Comparison of ENCODE assay signal across 26 cellular contexts in the genomic region with DNA sequence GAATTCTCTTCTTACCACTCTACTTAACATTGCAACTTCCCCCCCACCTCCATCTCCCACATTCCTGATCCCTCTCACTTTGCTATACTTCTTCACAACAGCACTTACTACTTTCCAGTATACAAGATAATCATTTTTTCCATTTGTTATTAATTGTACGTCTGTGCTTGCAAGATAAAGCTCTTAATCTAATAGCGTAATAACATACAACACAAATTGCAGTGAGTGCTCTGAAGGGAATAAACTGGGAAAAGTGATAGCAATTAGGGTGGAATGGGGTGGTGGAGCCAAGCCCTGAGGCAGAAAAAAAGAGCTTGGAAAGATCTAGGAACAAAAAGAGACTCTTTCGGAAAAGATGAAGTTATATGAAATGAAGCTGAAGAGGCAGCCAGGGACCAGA.
"Had no signal": no experiment of that assay in that cellular context is flagged by ENCODE, and none has a peak within 500 bp of the region (broad histone marks: within the 10 kb centered on the region; RNA-seq: fewer than 3 reads in every experiment).

No MANE protein-coding gene starts in this region.

- H3K9me3 ChIP-seq: breast epithelium, esophagus muscularis mucosa, heart left ventricle, suprapubic skin, tibial artery, upper lobe of right lung had no signal

- H3K4me1 ChIP-seq: breast epithelium, esophagus muscularis mucosa, foreskin keratinocyte, suprapubic skin, upper lobe of right lung had no signal

- H3K27me3 ChIP-seq: breast epithelium, esophagus muscularis mucosa, foreskin keratinocyte, heart left ventricle, suprapubic skin, tibial artery, upper lobe of right lung had no signal

- H3K36me3 ChIP-seq: breast epithelium had no signal

- H3K4me3 ChIP-seq: breast epithelium, esophagus muscularis mucosa, heart left ventricle, suprapubic skin, tibial artery, upper lobe of right lung had no signal

- DNase-seq: activated CD8-positive, alpha-beta memory T cell treated with anti-CD3 and anti-CD28 coated beads, Interleukin-2, amount 10 ng/mL, durations not matched to agents 7 days and 5 days; activated CD8-positive, alpha-beta T cell treated with anti-CD3 and anti-CD28 coated beads, Interleukin-2, amount 10 ng/mL, durations not matched to agents 7 days and 5 days; activated effector memory CD4-positive, alpha-beta T cell treated with anti-CD3 and anti-CD28 coated beads, Interleukin-2, amount 50 U/mL, for 16 hours; activated naive CD4-positive, alpha-beta T cell treated with anti-CD3 and anti-CD28 coated beads, Interleukin-2, amount 10 ng/mL, durations not matched to agents 7 days and 5 days; amygdala; central memory CD4-positive, alpha-beta T cell; foreskin keratinocyte; heart left ventricle; hypothalamus; immature natural killer cell; kidney; left colon; midbrain; naive thymus-derived CD8-positive, alpha-beta T cell; posterior cingulate gyrus; right cardiac atrium; stimulated activated CD4-positive, alpha-beta T cell treated with anti-CD3 and anti-CD28 coated beads, Interleukin-15, amount 100 ng/mL, for 24 hours; stimulated activated CD4-positive, alpha-beta T cell treated with anti-CD3 and anti-CD28 coated beads, Interleukin-2, amount 100 ng/mL, for 24 hours; stimulated activated naive CD4-positive, alpha-beta T cell; T-helper 9 cell; tibial artery; upper lobe of right lung had no signal

- ATAC-seq: activated CD8-positive, alpha-beta memory T cell treated with anti-CD3 and anti-CD28 coated beads, Interleukin-2, amount 10 ng/mL, durations not matched to agents 7 days and 5 days; activated CD8-positive, alpha-beta T cell treated with anti-CD3 and anti-CD28 coated beads, Interleukin-2, amount 10 ng/mL, durations not matched to agents 7 days and 5 days; foreskin keratinocyte; heart left ventricle; left colon; naive thymus-derived CD8-positive, alpha-beta T cell; right cardiac atrium; upper lobe of right lung had no signal

- H3K27me3 Mint-ChIP-seq: activated CD8-positive, alpha-beta memory T cell treated with anti-CD3 and anti-CD28 coated beads, Interleukin-2, amount 10 ng/mL, durations not matched to agents 7 days and 5 days; activated naive CD4-positive, alpha-beta T cell treated with anti-CD3 and anti-CD28 coated beads, Interleukin-2, amount 10 ng/mL, durations not matched to agents 7 days and 5 days; dendritic cell treated with granulocyte-macrophage colony-stimulating factor and Interleukin-4, amounts not matched to agents 40 ng/mL and 50 ng/mL, for 4 days; naive thymus-derived CD8-positive, alpha-beta T cell had no signal

- H3K4me3 Mint-ChIP-seq: activated CD8-positive, alpha-beta memory T cell treated with anti-CD3 and anti-CD28 coated beads, Interleukin-2, amount 10 ng/mL, durations not matched to agents 7 days and 5 days; activated CD8-positive, alpha-beta T cell treated with anti-CD3 and anti-CD28 coated beads, Interleukin-2, amount 10 ng/mL, durations not matched to agents 7 days and 5 days; activated naive CD4-positive, alpha-beta T cell treated with anti-CD3 and anti-CD28 coated beads, Interleukin-2, amount 10 ng/mL, durations not matched to agents 7 days and 5 days; dendritic cell treated with granulocyte-macrophage colony-stimulating factor and Interleukin-4, amounts not matched to agents 40 ng/mL and 50 ng/mL, for 4 days; immature natural killer cell; naive thymus-derived CD8-positive, alpha-beta T cell had no signal

- H3K9me3 Mint-ChIP-seq: activated naive CD4-positive, alpha-beta T cell treated with anti-CD3 and anti-CD28 coated beads, Interleukin-2, amount 10 ng/mL, durations not matched to agents 7 days and 5 days; dendritic cell treated with granulocyte-macrophage colony-stimulating factor and Interleukin-4, amounts not matched to agents 40 ng/mL and 50 ng/mL, for 4 days; immature natural killer cell; naive thymus-derived CD8-positive, alpha-beta T cell had no signal

- H3K27ac Mint-ChIP-seq: dendritic cell treated with granulocyte-macrophage colony-stimulating factor and Interleukin-4, amounts not matched to agents 40 ng/mL and 50 ng/mL, for 4 days had no signal

- H3K27ac ChIP-seq: breast epithelium, esophagus muscularis mucosa, foreskin keratinocyte, heart left ventricle, suprapubic skin, tibial artery, upper lobe of right lung had no signal
